In genomic region chr20:49825521-49826033, GRCh38 we compare ENCODE assay signal across 1 cellular context.
TF ChIP-seq lines count a peak whose summit lies in the region.

No MANE protein-coding gene starts in this region.

TF ChIP-seq in HepG2, 621 proteins besides CTCF, POLR2A, EP300 and RAD21 (continued from another document and continues in another):
- TF ChIP-seq PRDM15 (CRISPR knock-in tag; IDR thresholded peaks at IDR 0.05) (no peak), ZNF44 (CRISPR knock-in tag; IDR thresholded peaks at IDR 0.05) (no peak), JDP2 (CRISPR knock-in tag; IDR thresholded peaks at IDR 0.05; ENCODE audit: borderline replicate concordance) (no peak), NR2F2 (IDR thresholded peaks at IDR 0.05; ENCODE audit: borderline replicate concordance, low read depth) (no peak), ZNF704 (CRISPR knock-in tag; IDR thresholded peaks at IDR 0.05; ENCODE audit: borderline replicate concordance) (no peak), LCORL (IDR thresholded peaks at IDR 0.05) (no peak), LCORL (CRISPR knock-in tag; IDR thresholded peaks at IDR 0.05) (0 out of 2 replicates have a peak, but pooled peaks have one; percentile 31), RARA (CRISPR knock-in tag; IDR thresholded peaks at IDR 0.05) (0 out of 2 replicates have a peak, but pooled peaks have one; percentile 13), XRCC5 (optimal IDR thresholded peaks at IDR 0.05; ENCODE audit: low read length) (peak; percentile 75), ZNF333 (CRISPR knock-in tag; IDR thresholded peaks at IDR 0.05; ENCODE audit: borderline replicate concordance) (no peak), PTBP1 (IDR thresholded peaks at IDR 0.05; ENCODE audit: low read depth, low read length, poor library complexity, severe bottlenecking) (no peak), ZNF251 (CRISPR knock-in tag; IDR thresholded peaks at IDR 0.05) (no peak), RBAK (CRISPR knock-in tag; IDR thresholded peaks at IDR 0.05) (no peak), HCFC1 (IDR thresholded peaks at IDR 0.05; ENCODE audit: low read depth, low read length) (no peak), NRL (CRISPR knock-in tag; IDR thresholded peaks at IDR 0.05; ENCODE audit: borderline replicate concordance) (no peak), ZNF773 (CRISPR knock-in tag; IDR thresholded peaks at IDR 0.05; ENCODE audit: borderline replicate concordance) (no peak), ZNF607 (CRISPR knock-in tag; IDR thresholded peaks at IDR 0.05; ENCODE audit: borderline replicate concordance) (no peak), CENPX (CRISPR knock-in tag; IDR thresholded peaks at IDR 0.05) (no peak), KDM4B (CRISPR knock-in tag; IDR thresholded peaks at IDR 0.05) (no peak), NCOA2 (CRISPR knock-in tag; IDR thresholded peaks at IDR 0.05) (no peak), U2AF1 (optimal IDR thresholded peaks at IDR 0.05; ENCODE audit: low read depth, low read length) (no peak), ZNF639 (CRISPR knock-in tag; conservative IDR thresholded peaks at IDR 0.05) (no peak), SMAD3 (CRISPR knock-in tag; IDR thresholded peaks at IDR 0.05) (no peak), ZIK1 (CRISPR knock-in tag; IDR thresholded peaks at IDR 0.05; ENCODE audit: borderline replicate concordance, low read depth) (no peak), RXRB (CRISPR knock-in tag; IDR thresholded peaks at IDR 0.05; ENCODE audit: borderline replicate concordance) (0 out of 2 replicates have a peak, but pooled peaks have one; percentile 30), ZNF292 (CRISPR knock-in tag; IDR thresholded peaks at IDR 0.05; ENCODE audit: borderline replicate concordance, low read depth) (no peak), ZNF224 (CRISPR knock-in tag; IDR thresholded peaks at IDR 0.05) (no peak), HOXD1 (CRISPR knock-in tag; IDR thresholded peaks at IDR 0.05) (no peak), ATF5 (CRISPR knock-in tag; IDR thresholded peaks at IDR 0.05; ENCODE audit: low read depth) (no peak), SRF (IDR thresholded peaks at IDR 0.05; ENCODE audit: low read depth, low read length) (no peak), ZNF598 (CRISPR knock-in tag; IDR thresholded peaks at IDR 0.05; ENCODE audit: borderline replicate concordance) (peak; percentile 59; the same call in 1 of the 2 replicates), TSC22D2 (CRISPR knock-in tag; IDR thresholded peaks at IDR 0.05; ENCODE audit: borderline replicate concordance) (no peak), FUBP1 (CRISPR knock-in tag; IDR thresholded peaks at IDR 0.05; ENCODE audit: borderline replicate concordance) (no peak), POLR2AphosphoS2 (IDR thresholded peaks at IDR 0.05; ENCODE audit: low read depth, low read length) (no peak), AKNA (CRISPR knock-in tag; IDR thresholded peaks at IDR 0.05; ENCODE audit: borderline replicate concordance) (no peak), ZNF605 (CRISPR knock-in tag; IDR thresholded peaks at IDR 0.05) (peak; percentile 38; the same call in 1 of the 2 replicates), ZNF749 (CRISPR knock-in tag; IDR thresholded peaks at IDR 0.05; ENCODE audit: borderline replicate concordance) (no peak), ARID4A (CRISPR knock-in tag; IDR thresholded peaks at IDR 0.05; ENCODE audit: borderline replicate concordance) (no peak), ZNF644 (CRISPR knock-in tag; IDR thresholded peaks at IDR 0.05; ENCODE audit: low read depth) (no peak), ZNF383 (CRISPR knock-in tag; IDR thresholded peaks at IDR 0.05; ENCODE audit: borderline replicate concordance) (no peak)
